Comparison of ENCODE assay signal across 10 cellular contexts in the genomic region with DNA sequence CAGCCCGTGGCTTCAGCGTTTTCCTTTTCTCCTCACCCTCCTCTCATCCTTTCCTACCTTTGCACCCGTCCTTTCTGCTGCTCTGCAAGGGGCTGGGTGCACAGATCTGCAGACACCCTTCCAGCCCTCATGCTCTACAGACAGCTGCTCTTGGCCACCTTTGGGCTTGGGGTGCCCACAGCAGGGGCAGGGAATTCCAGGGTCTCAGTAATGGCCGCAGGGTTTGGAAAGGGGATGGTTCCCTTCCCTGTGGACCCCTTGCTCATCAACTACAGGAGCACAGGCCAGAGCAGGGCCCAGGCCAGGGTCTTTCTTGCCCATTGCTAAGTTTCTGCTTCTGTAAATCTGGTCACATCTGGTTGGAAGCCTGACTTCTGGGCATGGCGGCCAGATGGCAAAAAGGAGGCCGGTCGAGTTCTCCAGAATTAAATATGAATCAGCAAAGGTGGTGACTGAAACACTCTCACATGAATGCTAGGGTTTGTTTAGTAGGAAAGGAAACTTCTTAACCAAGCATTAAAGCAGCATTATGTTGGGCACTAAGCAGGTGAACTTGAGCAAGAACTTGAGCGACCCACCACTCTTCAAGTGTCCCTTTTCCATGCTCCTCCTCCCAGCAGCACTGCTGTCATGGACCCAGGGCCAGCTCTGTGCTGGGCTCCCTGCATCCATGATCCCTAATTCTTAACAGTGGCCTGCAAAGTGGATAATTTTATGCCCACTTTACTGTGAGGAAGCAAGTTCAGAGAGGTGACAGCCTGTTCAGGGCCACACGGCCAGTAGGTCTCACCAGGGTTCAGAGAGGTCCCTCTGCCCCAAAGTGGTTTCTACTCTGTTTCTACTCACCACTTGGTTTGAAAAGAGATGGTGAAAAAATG. TPM values are rescaled to one million over a fixed set of nuclear protein-coding genes. Genes with fewer than 3 reads are reported as not detected.
A peak's percentile ranks its signal among the peaks of the same experiment; 100 is the strongest.
DNase-seq lines count a peak whose midpoint lies in the region; ATAC-seq and TF ChIP-seq lines count a peak whose summit lies in the region.
"Had no signal": no experiment of that assay in that cellular context is flagged by ENCODE, and none has a peak within 500 bp of the region (broad histone marks: within the 10 kb centered on the region; RNA-seq: fewer than 3 reads in every experiment).

No MANE protein-coding gene starts in this region.

- H3K4me1 Mint-ChIP-seq in dendritic cell treated with granulocyte-macrophage colony-stimulating factor and Interleukin-4, amounts not matched to agents 40 ng/mL and 50 ng/mL, for 4 days (ENCODE audit: low read depth), result peaks cover 40% of the 10 kb centered on the region
- H3K4me1 Mint-ChIP-seq in mesothelial cell of epicardium, result peaks cover 11% of the 10 kb centered on the region

- no peaks in the 10 kb centered on the region for H3K27me3 ChIP-seq in upper lobe of left lung

- TF ChIP-seq CTCF in mesothelial cell of epicardium (IDR thresholded peaks at IDR 0.05; ENCODE audit: unreplicated experiment), result no peak
- no peak for TF ChIP-seq CTCF in upper lobe of left lung (IDR thresholded peaks at IDR 0.05)

- ATAC-seq in Right ventricle myocardium superior (ENCODE audit: poor library complexity) (peak; percentile 1), upper lobe of left lung (ENCODE audit: low FRiP score in 2 of 2) (no peak)

- DNase-seq in Right ventricle myocardium superior (no peak), cardiac septum (ENCODE audit: low spot score) (no peak), mesothelial cell of epicardium (ENCODE audit: low spot score in 2 of 2, unreplicated experiment in 2 of 2) (no peak), upper lobe of left lung (no peak), ACHN (no peak), MV-4-11 (lab: John Stamatoyannopoulos, UW) (no peak), NCI-H2081 (lab: John Stamatoyannopoulos, UW) (no peak)
- DNase-seq: AML-193, NCI-H748 treated with DMSO at 0.1 percent for 48 hours had no signal

- H3K4me3 Mint-ChIP-seq in dendritic cell treated with granulocyte-macrophage colony-stimulating factor and Interleukin-4, amounts not matched to agents 40 ng/mL and 50 ng/mL, for 4 days, result peak overlapping the region; percentile 68
- H3K4me3 Mint-ChIP-seq in mesothelial cell of epicardium, result peak overlapping the region; percentile 45

- no peaks in the 10 kb centered on the region for H3K36me3 Mint-ChIP-seq in dendritic cell treated with granulocyte-macrophage colony-stimulating factor and Interleukin-4, amounts not matched to agents 40 ng/mL and 50 ng/mL, for 4 days (ENCODE audit: low read depth)
- no peaks in the 10 kb centered on the region for H3K36me3 Mint-ChIP-seq in mesothelial cell of epicardium

- H3K27me3 Mint-ChIP-seq in dendritic cell treated with granulocyte-macrophage colony-stimulating factor and Interleukin-4, amounts not matched to agents 40 ng/mL and 50 ng/mL, for 4 days, result peaks cover 10% of the 10 kb centered on the region
- H3K27me3 Mint-ChIP-seq in mesothelial cell of epicardium (ENCODE audit: low read depth), result peaks cover 10% of the 10 kb centered on the region

- in situ Hi-C loops in ACHN (cut with HindIII; ENCODE audit: low pct_ligation_motif_present, low pct_unique_long_range_greater_than_20kb, low sequenced_read_pairs), result no loop called here

- peak overlapping the region in 3 of 4 donors; percentile 49 to 72 (median 71) for H3K4me3 ChIP-seq in upper lobe of left lung

- WGBS in upper lobe of left lung, 2 donors, result 84 to 86% methylated on average over 9 of the region's 9 CpGs

- peak overlapping the region; percentile 65 for H3K27ac Mint-ChIP-seq in dendritic cell treated with granulocyte-macrophage colony-stimulating factor and Interleukin-4, amounts not matched to agents 40 ng/mL and 50 ng/mL, for 4 days
- H3K27ac Mint-ChIP-seq in mesothelial cell of epicardium, result no peak overlapping the region

- no peak for TF ChIP-seq POLR2A in upper lobe of left lung (IDR thresholded peaks at IDR 0.05)

- no peaks in the 10 kb centered on the region for H3K36me3 ChIP-seq in upper lobe of left lung

- peaks cover 7 to 26% (median 19%) of the 10 kb centered on the region in 4 donors for H3K4me1 ChIP-seq in upper lobe of left lung

- intact Hi-C loops in Right ventricle myocardium superior (cut with DNase I) (no loop called here), cardiac septum (cut with DNase I) (loop anchor here (5.0 kb wide), 1 partner anchor 226 kb away; no protein-coding TSS in a partner anchor)
- intact Hi-C loops in dendritic cell treated with granulocyte-macrophage colony-stimulating factor and Interleukin-4, amounts not matched to agents 40 ng/mL and 50 ng/mL, for 4 days (cut with micrococcal nuclease), result no loop called here

- no peaks in the 10 kb centered on the region for H3K9me3 ChIP-seq in upper lobe of left lung

- no peaks in the 10 kb centered on the region for H3K9me3 Mint-ChIP-seq in dendritic cell treated with granulocyte-macrophage colony-stimulating factor and Interleukin-4, amounts not matched to agents 40 ng/mL and 50 ng/mL, for 4 days
- peaks cover 3% of the 10 kb centered on the region for H3K9me3 Mint-ChIP-seq in mesothelial cell of epicardium

- no peak for TF ChIP-seq EP300 in upper lobe of left lung (IDR thresholded peaks at IDR 0.05)

- H3K27ac ChIP-seq in upper lobe of left lung, result peak overlapping the region; percentile 84 to 92 (median 88)

RNA-seq across cellular contexts. Expression of gene ECHDC3, which starts 1.5 kb away (rescaled TPM):
- total RNA-seq in Right ventricle myocardium superior, result 105 TPM
- 35.1 TPM for total RNA-seq in cardiac septum
- 5.1 to 8.6 TPM (median 5.7 TPM) in 3 replicates for total RNA-seq in mesothelial cell of epicardium
- total RNA-seq in upper lobe of left lung, result 10 to 100 TPM; 32.0 to 98.0 (median 61.2) TPM
